9 cellular contexts compared by ENCODE assay signal in genomic region chr7:130758429-130759056, GRCh38. TPM values are rescaled to one million over a fixed set of nuclear protein-coding genes. Genes with fewer than 3 reads are reported as not detected.
DNase-seq lines count a peak whose midpoint lies in the region; ATAC-seq and TF ChIP-seq lines count a peak whose summit lies in the region.
"Had no signal": no experiment of that assay in that cellular context is flagged by ENCODE, and none has a peak within 500 bp of the region (broad histone marks: within the 10 kb centered on the region; RNA-seq: fewer than 3 reads in every experiment).

No MANE protein-coding gene starts in this region.

- H3K4me3 Mint-ChIP-seq in stimulated activated memory B cell treated with anti-CD40 and anti-IgM and Interleukin-4, amounts not matched to agents 10 μg/mL and 1 μg/mL and 100 μg/mL, for 72 hours, result no peak overlapping the region
- H3K4me3 Mint-ChIP-seq in stimulated activated naive CD8-positive, alpha-beta T cell treated with anti-CD3 and anti-CD28 coated beads, Interleukin-15, amount 100 ng/mL, for 72 hours, result no peak overlapping the region

- no peaks in the 10 kb centered on the region for H3K4me1 ChIP-seq in psoas muscle
- H3K4me1 ChIP-seq: SJSA1 had no signal

- no peaks in the 10 kb centered on the region for H3K9me3 Mint-ChIP-seq in stimulated activated memory B cell treated with anti-CD40 and anti-IgM and Interleukin-4, amounts not matched to agents 10 μg/mL and 1 μg/mL and 100 μg/mL, for 72 hours
- no peaks in the 10 kb centered on the region for H3K9me3 Mint-ChIP-seq in stimulated activated naive CD8-positive, alpha-beta T cell treated with anti-CD3 and anti-CD28 coated beads, Interleukin-15, amount 100 ng/mL, for 72 hours

- H3K27ac Mint-ChIP-seq in stimulated activated memory B cell treated with anti-CD40 and anti-IgM and Interleukin-4, amounts not matched to agents 10 μg/mL and 1 μg/mL and 100 μg/mL, for 72 hours, result no peak overlapping the region
- H3K27ac Mint-ChIP-seq in stimulated activated naive CD8-positive, alpha-beta T cell treated with anti-CD3 and anti-CD28 coated beads, Interleukin-15, amount 100 ng/mL, for 72 hours, result no peak overlapping the region

- peak; percentile 64 for DNase-seq in DMS79 treated with DMSO at 0.1 percent for 48 hours (lab: John Stamatoyannopoulos, UW)
- peak; percentile 73 for DNase-seq in LoVo (ENCODE audit: low spot score)
- peak; percentile 18 to 29 for DNase-seq in SHP77 (lab: John Stamatoyannopoulos, UW)
- DNase-seq in fibroblast of mammary gland (ENCODE audit: low read depth), result peak; percentile 72
- DNase-seq in psoas muscle, result no peak
- DNase-seq in NCI-H187 treated with DMSO at 0.1 percent for 48 hours (lab: John Stamatoyannopoulos, UW), result no peak
- DNase-seq in stimulated activated naive CD8-positive, alpha-beta T cell treated with anti-CD3 and anti-CD28 coated beads, Interleukin-15, amount 100 ng/mL, for 72 hours, result no peak

- ATAC-seq in psoas muscle, result peak in 3 of 4 donors; percentile 33 to 47 (median 41)
- no peak for ATAC-seq in stimulated activated memory B cell treated with anti-CD40 and anti-IgM and Interleukin-4, amounts not matched to agents 10 μg/mL and 1 μg/mL and 100 μg/mL, for 72 hours
- no peak for ATAC-seq in stimulated activated naive CD8-positive, alpha-beta T cell treated with anti-CD3 and anti-CD28 coated beads, Interleukin-15, amount 100 ng/mL, for 72 hours

- no peak overlapping the region for H3K4me3 ChIP-seq in fibroblast of mammary gland (ENCODE audit: control insufficient read depth, low read depth, low read length)
- H3K4me3 ChIP-seq in psoas muscle, result no peak overlapping the region
- H3K4me3 ChIP-seq: SJSA1 had no signal

- no peaks in the 10 kb centered on the region for H3K36me3 ChIP-seq in psoas muscle (ENCODE audit: insufficient read depth in 1 of 2, low read depth in 1 of 2)
- H3K36me3 ChIP-seq: SJSA1 had no signal

- H3K27ac ChIP-seq in psoas muscle, result no peak overlapping the region
- H3K27ac ChIP-seq: SJSA1 had no signal

- TF ChIP-seq CTCF in fibroblast of mammary gland (conservative IDR thresholded peaks at IDR 0.05; ENCODE audit: control insufficient read depth, insufficient read depth, low read depth, low read length) (peak; percentile 68), psoas muscle (IDR thresholded peaks at IDR 0.05) (peak; percentile 69)

- no peaks in the 10 kb centered on the region for H3K4me1 Mint-ChIP-seq in stimulated activated memory B cell treated with anti-CD40 and anti-IgM and Interleukin-4, amounts not matched to agents 10 μg/mL and 1 μg/mL and 100 μg/mL, for 72 hours
- H3K4me1 Mint-ChIP-seq in stimulated activated naive CD8-positive, alpha-beta T cell treated with anti-CD3 and anti-CD28 coated beads, Interleukin-15, amount 100 ng/mL, for 72 hours, result no peaks in the 10 kb centered on the region

- H3K27me3 ChIP-seq in psoas muscle (ENCODE audit: insufficient read depth in 3 of 3, low read length in 2 of 3), result peaks cover 0 to 1% (median 0%) of the 10 kb centered on the region in 3 donors

- no peaks in the 10 kb centered on the region for H3K36me3 Mint-ChIP-seq in stimulated activated memory B cell treated with anti-CD40 and anti-IgM and Interleukin-4, amounts not matched to agents 10 μg/mL and 1 μg/mL and 100 μg/mL, for 72 hours

- intact Hi-C loops in psoas muscle (cut with DNase I), result loop anchor here in 1 of 2 donors (10.0 kb wide), 1 partner anchor 274 kb away; no protein-coding TSS in a partner anchor

- H3K27me3 Mint-ChIP-seq in stimulated activated memory B cell treated with anti-CD40 and anti-IgM and Interleukin-4, amounts not matched to agents 10 μg/mL and 1 μg/mL and 100 μg/mL, for 72 hours, result peaks cover 8% of the 10 kb centered on the region
- no peaks in the 10 kb centered on the region for H3K27me3 Mint-ChIP-seq in stimulated activated naive CD8-positive, alpha-beta T cell treated with anti-CD3 and anti-CD28 coated beads, Interleukin-15, amount 100 ng/mL, for 72 hours

- 2 to 4% (median 3%) methylated on average over 2 of the region's 2 CpGs for WGBS in psoas muscle, 3 donors

- H3K9me3 ChIP-seq in psoas muscle, result no peaks in the 10 kb centered on the region
- H3K9me3 ChIP-seq: SJSA1 had no signal

RNA-seq across cellular contexts. Expression of gene KLF14, which starts 24.5 kb away (rescaled TPM):
- 1 to 10 TPM in 2 of 4 donors, under 1 TPM in 2; 0.34 to 2.2 (median 0.86) TPM for total RNA-seq in psoas muscle
- polyA plus RNA-seq in psoas muscle, result 1 to 10 TPM in 2 of 3 donors, under 1 TPM in 1; 0.48 to 1.5 (median 1.3) TPM
- total RNA-seq: SJSA1 had no signal

Comparison
In these comparisons a context has a peak if more than half of its experiments do, and no peak if none do; other contexts are left out.
1. DNase-seq: peak in DMS79 treated with DMSO at 0.1 percent for 48 hours (single experiment), LoVo (single experiment), SHP77 (2 of 2) and fibroblast of mammary gland (single experiment); none in psoas muscle (0 of 2), NCI-H187 treated with DMSO at 0.1 percent for 48 hours (single experiment) and stimulated activated naive CD8-positive, alpha-beta T cell treated with anti-CD3 and anti-CD28 coated beads, Interleukin-15, amount 100 ng/mL, for 72 hours (0 of 2).
2. ATAC-seq: peak in psoas muscle (3 of 4); none in stimulated activated memory B cell treated with anti-CD40 and anti-IgM and Interleukin-4, amounts not matched to agents 10 μg/mL and 1 μg/mL and 100 μg/mL, for 72 hours (single experiment) and stimulated activated naive CD8-positive, alpha-beta T cell treated with anti-CD3 and anti-CD28 coated beads, Interleukin-15, amount 100 ng/mL, for 72 hours (single experiment).